Comparison of ENCODE assay signal across 8 cellular contexts in genomic region chr6:2793491-2794151, GRCh38. TPM values are rescaled to one million over a fixed set of nuclear protein-coding genes. Genes with fewer than 3 reads are reported as not detected.
DNase-seq lines count a peak whose midpoint lies in the region; ATAC-seq and TF ChIP-seq lines count a peak whose summit lies in the region.

No MANE protein-coding gene starts in this region.

- intact Hi-C loops in IMR-90 (cut with micrococcal nuclease) = no loop called here
- intact Hi-C loops in left lung (cut with DNase I) = loop anchor here in 1 of 2 donors (5.0 kb wide), 1 partner anchor 139 kb away; no protein-coding TSS in a partner anchor

- H3K23ac ChIP-seq in IMR-90 (ENCODE audit: low read depth, low read length) = no peak overlapping the region

- no peak for ATAC-seq in IMR-90 (ENCODE audit: low read depth)
- peak; percentile 24 for ATAC-seq in left lung

- H3K14ac ChIP-seq in IMR-90 (replicated peaks; ENCODE audit: low read depth, low read length) = peak overlapping the region; percentile 22; the same call in 1 of the 2 replicates

- H3K4me1 ChIP-seq in IMR-90 (ENCODE audit: control insufficient read depth, insufficient read depth, low read length) (peaks cover 17% of the 10 kb centered on the region), left lung (peaks cover 6 to 77% of the 10 kb centered on the region in 2 donors), SK-N-SH (ENCODE audit: control insufficient read depth in 1 of 2, insufficient read depth in 2 of 2, low read depth in 1 of 2, low read length in 1 of 2) (peaks cover 4 to 9% of the 10 kb centered on the region in 2 experiments; a peak in 2 of 4 replicates)

- H2AFZ ChIP-seq in IMR-90 (replicated peaks; ENCODE audit: low read length, poor library complexity) (no peak overlapping the region), SK-N-SH (ENCODE audit: low read depth) (no peak overlapping the region)

- peak overlapping the region; percentile 85 for H3K27ac Mint-ChIP-seq in activated naive CD4-positive, alpha-beta T cell treated with anti-CD3 and anti-CD28 coated beads, Interleukin-2, amount 10 ng/mL, durations not matched to agents 7 days and 5 days

- H3K79me1 ChIP-seq in IMR-90 (ENCODE audit: low read depth in 1 of 2, low read length in 2 of 2) = peaks cover 7 to 46% of the 10 kb centered on the region in 2 experiments; a peak in 3 of 4 replicates

- peak overlapping the region; percentile 35 for H4K5ac ChIP-seq in IMR-90 (ENCODE audit: low read depth, low read length)

- peak overlapping the region; percentile 82 for H2AK5ac ChIP-seq in IMR-90 (ENCODE audit: low read depth, low read length)

- H3K4ac ChIP-seq in IMR-90 (ENCODE audit: low read depth, low read length) = peak overlapping the region; percentile 18

- no peak for TF ChIP-seq RAD21 in IMR-90 (IDR thresholded peaks at IDR 0.05; ENCODE audit: low read length)
- TF ChIP-seq RAD21 in SK-N-SH (IDR thresholded peaks at IDR 0.05; ENCODE audit: low read length) = no peak

- no peaks in the 10 kb centered on the region; the same call in 1 of the 2 replicates for H3K79me2 ChIP-seq in SK-N-SH (ENCODE audit: insufficient read depth)

- dilution Hi-C loops in IMR-90 (cut with HindIII; ENCODE audit: low sequenced_read_pairs, unreplicated experiment) = no loop called here

- peak overlapping the region; percentile 34 for H2AK9ac ChIP-seq in IMR-90 (replicated peaks; ENCODE audit: low read depth, low read length, poor library complexity)

- H4K91ac ChIP-seq in IMR-90 (ENCODE audit: insufficient read depth, low read depth, low read length) = peak overlapping the region; percentile 49

- H4K8ac ChIP-seq in IMR-90 (ENCODE audit: low read depth in 2 of 2, low read length in 2 of 2) = peak overlapping the region in 1 of 2 experiments; percentile 17; a peak in 1 of 4 replicates

- no peak for TF ChIP-seq EP300 in SK-N-SH (IDR thresholded peaks at IDR 0.05; ENCODE audit: borderline replicate concordance in 1 of 2, low read depth in 1 of 2, low read length in 1 of 2)

- no peak overlapping the region for H2BK5ac ChIP-seq in IMR-90 (ENCODE audit: low read depth, low read length, poor library complexity, severe bottlenecking)

- H3K27me3 Mint-ChIP-seq in activated naive CD4-positive, alpha-beta T cell treated with anti-CD3 and anti-CD28 coated beads, Interleukin-2, amount 10 ng/mL, durations not matched to agents 7 days and 5 days = no peaks in the 10 kb centered on the region

- 0 out of 2 replicates have a peak overlapping the region, but pooled peaks have one; percentile 4 for H2BK20ac ChIP-seq in IMR-90 (ENCODE audit: low read depth, low read length)

- no peaks in the 10 kb centered on the region for H3K36me3 ChIP-seq in IMR-90 (ENCODE audit: control insufficient read depth, insufficient read depth, low read length)
- no peaks in the 10 kb centered on the region for H3K36me3 ChIP-seq in left lung
- H3K36me3 ChIP-seq in SK-N-SH (replicated peaks in 1 of 2; ENCODE audit: control insufficient read depth in 1 of 2, insufficient read depth in 2 of 2, low read length in 1 of 2) = no peaks in the 10 kb centered on the region

- BruUV-seq in IMR-90 (replicated peaks; lab: Mats Ljungman, UMichigan) = no TSS peak

- peak overlapping the region; percentile 40; the same call in 1 of the 2 replicates for H2BK120ac ChIP-seq in IMR-90 (ENCODE audit: low read depth, low read length)

- H3K9me3 Mint-ChIP-seq in activated naive CD4-positive, alpha-beta T cell treated with anti-CD3 and anti-CD28 coated beads, Interleukin-2, amount 10 ng/mL, durations not matched to agents 7 days and 5 days = no peaks in the 10 kb centered on the region

- POLR2A ChIA-PET in IMR-90 (lab: Charles Lee; ENCODE audit: unreplicated experiment) = no interaction called here
- POLR2A ChIA-PET in SK-N-SH (lab: Yijun Ruan, JAX) = no interaction called here

- peaks cover 4% of the 10 kb centered on the region for H3K36me3 Mint-ChIP-seq in activated naive CD4-positive, alpha-beta T cell treated with anti-CD3 and anti-CD28 coated beads, Interleukin-2, amount 10 ng/mL, durations not matched to agents 7 days and 5 days

- H3K27ac ChIP-seq in IMR-90 (ENCODE audit: insufficient read depth, low read length) = no peak overlapping the region
- H3K27ac ChIP-seq in left lung = peak overlapping the region in 1 of 2 donors; percentile 89
- H3K27ac ChIP-seq in SK-N-SH (ENCODE audit: low read depth in 2 of 2, low read length in 1 of 2) = no peak overlapping the region

- peaks cover 4% of the 10 kb centered on the region for H4K20me1 ChIP-seq in IMR-90 (ENCODE audit: insufficient read depth, low read length)
- H4K20me1 ChIP-seq in SK-N-SH (ENCODE audit: insufficient read depth) = no peaks in the 10 kb centered on the region

- peaks cover 17% of the 10 kb centered on the region; the same call in 1 of the 2 replicates for H3K9me1 ChIP-seq in IMR-90 (ENCODE audit: insufficient read depth, low read length)

- peak overlapping the region; percentile 47; the same call in 1 of the 3 replicates for H2BK15ac ChIP-seq in IMR-90 (ENCODE audit: low read depth, low read length)

- H3K56ac ChIP-seq in IMR-90 (ENCODE audit: extremely low read depth, insufficient read depth, low read length) = no peak overlapping the region

- CTCF ChIA-PET in IMR-90 (lab: Yijun Ruan, JAX) = interaction anchor here (0.9 to 1.0 kb wide), 2 partner anchors 46 to 48 kb away, joined by 3 to 10 read pairs; partner anchors contain the start of gene SERPINB1
- CTCF ChIA-PET in activated naive CD4-positive, alpha-beta T cell treated with anti-CD3 and anti-CD28 coated beads, Interleukin-2, amount 10 ng/mL, durations not matched to agents 7 days and 5 days (lab: Charles Lee) = interaction anchor here (0.7 to 2.2 kb wide), 8 partner anchors 10 to 196 kb away, joined by 3 to 19 read pairs (median 4); partner anchors contain the start of gene SERPINB1
- CTCF ChIA-PET in SK-N-SH (lab: Yijun Ruan, JAX) = interaction anchor here (1.0 to 2.3 kb wide), 5 partner anchors 10 to 139 kb away, joined by 3 to 9 read pairs (median 4); partner anchors contain the start of genes SERPINB1 and WRNIP1

- TF ChIP-seq CTCF in AG10803 (conservative IDR thresholded peaks at IDR 0.05; ENCODE audit: low read length) = no peak
- TF ChIP-seq CTCF in IMR-90 (conservative IDR thresholded peaks at IDR 0.05; ENCODE audit: low read depth, low read length) = no peak
- TF ChIP-seq CTCF in left lung (IDR thresholded peaks at IDR 0.05) = no peak
- no peak for TF ChIP-seq CTCF in SK-N-SH (IDR thresholded peaks at IDR 0.05)

- H3K4me2 ChIP-seq in IMR-90 (ENCODE audit: low read depth, low read length) = no peak overlapping the region
- H3K4me2 ChIP-seq in SK-N-SH = no peak overlapping the region

- no peaks in the 10 kb centered on the region for H3K9me3 ChIP-seq in IMR-90 (ENCODE audit: control insufficient read depth, insufficient read depth, low read length)
- no peaks in the 10 kb centered on the region for H3K9me3 ChIP-seq in left lung
- no peaks in the 10 kb centered on the region for H3K9me3 ChIP-seq in SK-N-SH

- peak overlapping the region; percentile 7 for H3K4me3 Mint-ChIP-seq in activated naive CD4-positive, alpha-beta T cell treated with anti-CD3 and anti-CD28 coated beads, Interleukin-2, amount 10 ng/mL, durations not matched to agents 7 days and 5 days

- H3K4me3 ChIP-seq in AG10803 (ENCODE audit: low read length) (no peak overlapping the region), IMR-90 (ENCODE audit: insufficient read depth, low read depth, low read length) (no peak overlapping the region), left lung (no peak overlapping the region), SK-N-SH (ENCODE audit: low read depth in 2 of 2, low read length in 1 of 2) (no peak overlapping the region)

- H3K18ac ChIP-seq in IMR-90 (ENCODE audit: low read depth, low read length) = 0 out of 2 replicates have a peak overlapping the region, but pooled peaks have one; percentile 20

- TF ChIP-seq POLR2A in IMR-90 (IDR thresholded peaks at IDR 0.05; ENCODE audit: low read depth, low read length) = no peak

- H3K9ac ChIP-seq in IMR-90 (ENCODE audit: low read depth, low read length) (no peak overlapping the region), SK-N-SH (no peak overlapping the region)

- in situ Hi-C loops in IMR-90 (cut with MboI; ENCODE audit: low sequenced_read_pairs) = loop anchor here (5.0 to 10.0 kb wide), 2 partner anchors 49 to 141 kb away; partner anchors contain the start of gene SERPINB1

- 80% methylated on average over 2 of the region's 9 CpGs; no CpG with 5 or more reads in 1 of the 2 experiments for WGBS in IMR-90 (ENCODE audit: extremely low coverage in 2 of 2, insufficient read length in 1 of 2), 2 experiments
- 91% methylated on average over 9 of the region's 9 CpGs for WGBS in SK-N-SH (ENCODE audit: low lambda C conversion rate)

- peaks cover 37% of the 10 kb centered on the region for H3K4me1 Mint-ChIP-seq in activated naive CD4-positive, alpha-beta T cell treated with anti-CD3 and anti-CD28 coated beads, Interleukin-2, amount 10 ng/mL, durations not matched to agents 7 days and 5 days

- no peaks in the 10 kb centered on the region for H3K9me2 ChIP-seq in SK-N-SH

- H3K27me3 ChIP-seq in IMR-90 (ENCODE audit: control insufficient read depth, insufficient read depth, low read length) (no peaks in the 10 kb centered on the region), left lung (no peaks in the 10 kb centered on the region), SK-N-SH (ENCODE audit: insufficient read depth) (no peaks in the 10 kb centered on the region)

- DNase-seq in AG10803 (ENCODE audit: low read depth) = peak; percentile 19
- no peak for DNase-seq in IMR-90
- peak; percentile 41 for DNase-seq in activated naive CD4-positive, alpha-beta T cell treated with anti-CD3 and anti-CD28 coated beads, Interleukin-2, amount 10 ng/mL, durations not matched to agents 7 days and 5 days
- DNase-seq in left lung = peak in 1 of 2 donors; percentile 79
- no peak for DNase-seq in SK-N-SH
- DNase-seq in NCI-H446 (lab: John Stamatoyannopoulos, UW) = no peak
- DNase-seq in NCI-H526 treated with DMSO at 0.1 percent for 48 hours (lab: John Stamatoyannopoulos, UW) = no peak
- DNase-seq in AG08396 (ENCODE audit: low spot score) = no peak

- H3F3A ChIP-seq in SK-N-SH (replicated peaks; ENCODE audit: insufficient read depth) = peaks cover 8% of the 10 kb centered on the region

RNA-seq across cellular contexts. Expression of gene WRNIP1, which starts 28.4 kb away (rescaled TPM):
- total RNA-seq in IMR-90 (2012; rRNA removed) = 37.2 and 47.1 TPM in 2 replicates
- polyA plus RNA-seq in IMR-90 (2012; rRNA removed) = 42.6 and 43.7 TPM in 2 replicates
- 45.5 and 55.1 TPM in 2 replicates for polyA plus RNA-seq in IMR-90 (2012; cell fraction: cytosol; rRNA removed)
- polyA plus RNA-seq in IMR-90 (2012; cell fraction: nucleus; rRNA removed; ENCODE audit: low replicate concordance) = 42.3 and 49.2 TPM in 2 replicates
- 10 to 100 TPM; 34.9 to 37.4 TPM for total RNA-seq in left lung
- 47.5 and 49.0 TPM in 2 replicates for polyA plus RNA-seq in SK-N-SH (2012; rRNA removed)
- polyA plus RNA-seq in SK-N-SH (2012; cell fraction: cytosol; rRNA removed) = 38.6 and 45.1 TPM in 2 replicates
- polyA plus RNA-seq in SK-N-SH (2012; cell fraction: nucleus; rRNA removed) = 50.2 and 58.7 TPM in 2 replicates

RNA-seq across cellular contexts. Expression of gene MYLK4, which starts 42.9 kb away (rescaled TPM):
- under 0.01 TPM in 2 replicates for total RNA-seq in IMR-90 (2012; rRNA removed)
- polyA plus RNA-seq in IMR-90 (2012; rRNA removed) = 0.07 TPM in 2 replicates
- 0.02 and 0.03 TPM in 2 replicates for polyA plus RNA-seq in IMR-90 (2012; cell fraction: cytosol; rRNA removed)
- polyA plus RNA-seq in IMR-90 (2012; cell fraction: nucleus; rRNA removed; ENCODE audit: low replicate concordance) = 0.05 and 0.42 TPM in 2 replicates
- 1 to 10 TPM in 1 of 2 donors, under 1 TPM in 1; 0.52 to 1.2 TPM for total RNA-seq in left lung
- polyA plus RNA-seq in SK-N-SH (2012; rRNA removed) = 0.16 and 0.18 TPM in 2 replicates
- 0.17 and 0.20 TPM in 2 replicates for polyA plus RNA-seq in SK-N-SH (2012; cell fraction: cytosol; rRNA removed)
- polyA plus RNA-seq in SK-N-SH (2012; cell fraction: nucleus; rRNA removed) = 0.41 and 0.69 TPM in 2 replicates

RNA-seq across cellular contexts. Expression of gene SERPINB1, which starts 48.0 kb away (rescaled TPM):
- total RNA-seq in IMR-90 (2012; rRNA removed) (6.1 TPM in 2 replicates), left lung (100 to 1,000 TPM in 1 of 2 donors, 10 to 100 TPM in 1; 82.2 to 121 TPM)
- polyA plus RNA-seq in IMR-90 (2012; rRNA removed) (7.0 and 9.1 TPM in 2 replicates), SK-N-SH (2012; rRNA removed) (9.4 and 10.9 TPM in 2 replicates)
- polyA plus RNA-seq in IMR-90 (2012; cell fraction: cytosol; rRNA removed) = 2.8 and 2.9 TPM in 2 replicates
- 1.4 and 6.8 TPM in 2 replicates for polyA plus RNA-seq in IMR-90 (2012; cell fraction: nucleus; rRNA removed; ENCODE audit: low replicate concordance)
- polyA plus RNA-seq in SK-N-SH (2012; cell fraction: cytosol; rRNA removed) = 13.1 and 18.2 TPM in 2 replicates
- 5.6 and 10.4 TPM in 2 replicates for polyA plus RNA-seq in SK-N-SH (2012; cell fraction: nucleus; rRNA removed)

Comparison
In these comparisons a context has a peak if more than half of its experiments do, and no peak if none do; other contexts are left out.
1. DNase-seq: peak in AG10803 (single experiment) and activated naive CD4-positive, alpha-beta T cell treated with anti-CD3 and anti-CD28 coated beads, Interleukin-2, amount 10 ng/mL, durations not matched to agents 7 days and 5 days (single experiment); none in IMR-90 (single experiment), SK-N-SH (single experiment), NCI-H446 (0 of 2), NCI-H526 treated with DMSO at 0.1 percent for 48 hours (single experiment) and AG08396 (single experiment).
2. RNA of gene SERPINB1, which starts 48.0 kb away (total RNA-seq): 82.2 to 121 TPM in left lung; 6.1 TPM in IMR-90; every median in the first group is over 10 times any median in the second.